ENCODE assay signal across 29 cellular contexts in genomic region chr22:26748845-26749244, GRCh38.
DNase-seq lines count a peak whose midpoint lies in the region; ATAC-seq lines count a peak whose summit lies in the region.
"Had no signal": no experiment of that assay in that cellular context is flagged by ENCODE, and none has a peak within 500 bp of the region (broad histone marks: within the 10 kb centered on the region; RNA-seq: fewer than 3 reads in every experiment).

No MANE protein-coding gene starts in this region.

- DNase-seq in C1 segment of cervical spinal cord (lab: John Stamatoyannopoulos, UW) (peak in 9 of 14 donors; percentile 6 to 83 (median 32)), caudate nucleus (lab: John Stamatoyannopoulos, UW) (peak in 37 of 61 donors; percentile 6 to 74 (median 19)), pons (ENCODE audit: low spot score) (peak; percentile 49)
- no peak for DNase-seq in activated T-cell treated with anti-CD3 and anti-CD28 coated beads, Interleukin-2, amount 50 U/mL, for 48 hours
- DNase-seq: activated CD4-positive, alpha-beta T cell treated with anti-CD3 and anti-CD28 coated beads, Interleukin-2, amount 50 U/mL, for 4 hours; activated CD4-positive, CD25-positive, alpha-beta regulatory T cell; activated naive CD4-positive, alpha-beta T cell treated with Interleukin-2 at 50 U/mL for 16 hours; endodermal cell; foreskin melanocyte; GDM1; HFFc6; immature natural killer cell; Karpas-422; mesendoderm; NCI-H1417 treated with DMSO at 0.1 percent for 48 hours; NCI-H2081; NCI-H345; NCI-H82; stimulated activated naive CD8-positive, alpha-beta T cell treated with anti-CD3 and anti-CD28 coated beads, Interleukin-15, amount 100 ng/mL, for 72 hours; tibial artery had no signal

- ATAC-seq in HG02852 (IDR thresholded peaks at IDR 0.05; ENCODE audit: unreplicated experiment) = no peak
- ATAC-seq in GM19397 (IDR thresholded peaks at IDR 0.05; ENCODE audit: unreplicated experiment) = no peak
- ATAC-seq in HG03039 (IDR thresholded peaks at IDR 0.05; ENCODE audit: unreplicated experiment) = no peak
- ATAC-seq: esophagus mucosa; stimulated activated naive CD8-positive, alpha-beta T cell treated with anti-CD3 and anti-CD28 coated beads, Interleukin-15, amount 100 ng/mL, for 72 hours had no signal

- no peaks in the 10 kb centered on the region for H3K27me3 ChIP-seq in layer of hippocampus (ENCODE audit: control insufficient read depth, insufficient read depth, low read length)
- H3K27me3 ChIP-seq: adrenal gland, hepatocyte, SJSA1, tibial artery had no signal

- H3K27ac ChIP-seq in caudate nucleus (ENCODE audit: low read depth, low read length) (peak overlapping the region; percentile 9), layer of hippocampus (ENCODE audit: low read depth, low read length) (peak overlapping the region; percentile 6)
- H3K27ac ChIP-seq: adrenal gland, hepatocyte, parathyroid adenoma, SJSA1, tibial artery had no signal

Comparison
In these comparisons a context has a peak if more than half of its experiments do, and no peak if none do; other contexts are left out.
1. DNase-seq: peak in C1 segment of cervical spinal cord (9 of 14), caudate nucleus (37 of 61) and pons (single experiment); none in activated T-cell treated with anti-CD3 and anti-CD28 coated beads, Interleukin-2, amount 50 U/mL, for 48 hours (0 of 2).